1 cellular context compared by ENCODE assay signal in the genomic region with DNA sequence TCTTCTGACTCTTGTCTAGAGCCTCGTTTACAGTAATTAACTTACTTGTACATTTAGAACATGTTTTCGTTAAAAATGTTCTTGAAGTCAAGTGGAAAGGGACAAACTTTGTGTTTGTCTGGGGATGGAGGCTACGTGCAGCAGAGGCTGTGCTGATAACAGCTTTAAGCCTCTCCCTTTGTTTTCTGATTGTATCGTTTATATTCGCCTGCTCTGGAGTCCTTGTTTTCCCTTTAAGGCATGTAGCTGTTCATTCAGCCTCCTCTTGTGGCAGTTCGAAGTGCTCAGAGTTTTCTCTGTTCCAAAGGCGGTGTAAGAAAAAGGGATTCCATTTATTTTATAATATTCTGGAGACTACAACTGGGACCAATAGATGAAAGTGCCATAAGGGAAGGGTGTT.
TF ChIP-seq lines count a peak whose summit lies in the region.

No MANE protein-coding gene starts in this region.

TF ChIP-seq in GM23338, 12 proteins besides CTCF, POLR2A, EP300 and RAD21:
- TF ChIP-seq, protein P1, sequence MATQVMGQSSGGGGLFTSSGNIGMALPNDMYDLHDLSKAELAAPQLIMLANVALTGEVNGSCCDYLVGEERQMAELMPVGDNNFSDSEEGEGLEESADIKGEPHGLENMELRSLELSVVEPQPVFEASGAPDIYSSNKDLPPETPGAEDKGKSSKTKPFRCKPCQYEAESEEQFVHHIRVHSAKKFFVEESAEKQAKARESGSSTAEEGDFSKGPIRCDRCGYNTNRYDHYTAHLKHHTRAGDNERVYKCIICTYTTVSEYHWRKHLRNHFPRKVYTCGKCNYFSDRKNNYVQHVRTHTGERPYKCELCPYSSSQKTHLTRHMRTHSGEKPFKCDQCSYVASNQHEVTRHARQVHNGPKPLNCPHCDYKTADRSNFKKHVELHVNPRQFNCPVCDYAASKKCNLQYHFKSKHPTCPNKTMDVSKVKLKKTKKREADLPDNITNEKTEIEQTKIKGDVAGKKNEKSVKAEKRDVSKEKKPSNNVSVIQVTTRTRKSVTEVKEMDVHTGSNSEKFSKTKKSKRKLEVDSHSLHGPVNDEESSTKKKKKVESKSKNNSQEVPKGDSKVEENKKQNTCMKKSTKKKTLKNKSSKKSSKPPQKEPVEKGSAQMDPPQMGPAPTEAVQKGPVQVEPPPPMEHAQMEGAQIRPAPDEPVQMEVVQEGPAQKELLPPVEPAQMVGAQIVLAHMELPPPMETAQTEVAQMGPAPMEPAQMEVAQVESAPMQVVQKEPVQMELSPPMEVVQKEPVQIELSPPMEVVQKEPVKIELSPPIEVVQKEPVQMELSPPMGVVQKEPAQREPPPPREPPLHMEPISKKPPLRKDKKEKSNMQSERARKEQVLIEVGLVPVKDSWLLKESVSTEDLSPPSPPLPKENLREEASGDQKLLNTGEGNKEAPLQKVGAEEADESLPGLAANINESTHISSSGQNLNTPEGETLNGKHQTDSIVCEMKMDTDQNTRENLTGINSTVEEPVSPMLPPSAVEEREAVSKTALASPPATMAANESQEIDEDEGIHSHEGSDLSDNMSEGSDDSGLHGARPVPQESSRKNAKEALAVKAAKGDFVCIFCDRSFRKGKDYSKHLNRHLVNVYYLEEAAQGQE (IDR thresholded peaks at IDR 0.05; ENCODE audit: unreplicated experiment) = no peak
- TF ChIP-seq ZNF114 (CRISPR knock-in tag; IDR thresholded peaks at IDR 0.05) = no peak
- no peak for TF ChIP-seq CREB1 (CRISPR knock-in tag; IDR thresholded peaks at IDR 0.05; ENCODE audit: low read depth)
- no peak for TF ChIP-seq JUNB (IDR thresholded peaks at IDR 0.05; ENCODE audit: unreplicated experiment)
- no peak for TF ChIP-seq EZH2phosphoT487 (IDR thresholded peaks at IDR 0.05; ENCODE audit: unreplicated experiment)
- TF ChIP-seq EZH2 (IDR thresholded peaks at IDR 0.05; ENCODE audit: low read depth, unreplicated experiment) = no peak
- TF ChIP-seq ZNF331 (CRISPR knock-in tag; IDR thresholded peaks at IDR 0.05; ENCODE audit: low read depth) = no peak
- TF ChIP-seq POLR2AphosphoS5 (IDR thresholded peaks at IDR 0.05; ENCODE audit: low read depth) = no peak
- TF ChIP-seq STAT1 (IDR thresholded peaks at IDR 0.05; ENCODE audit: unreplicated experiment) = no peak
- no peak for TF ChIP-seq NANOG (IDR thresholded peaks at IDR 0.05; ENCODE audit: borderline replicate concordance)
- TF ChIP-seq, protein P2, sequence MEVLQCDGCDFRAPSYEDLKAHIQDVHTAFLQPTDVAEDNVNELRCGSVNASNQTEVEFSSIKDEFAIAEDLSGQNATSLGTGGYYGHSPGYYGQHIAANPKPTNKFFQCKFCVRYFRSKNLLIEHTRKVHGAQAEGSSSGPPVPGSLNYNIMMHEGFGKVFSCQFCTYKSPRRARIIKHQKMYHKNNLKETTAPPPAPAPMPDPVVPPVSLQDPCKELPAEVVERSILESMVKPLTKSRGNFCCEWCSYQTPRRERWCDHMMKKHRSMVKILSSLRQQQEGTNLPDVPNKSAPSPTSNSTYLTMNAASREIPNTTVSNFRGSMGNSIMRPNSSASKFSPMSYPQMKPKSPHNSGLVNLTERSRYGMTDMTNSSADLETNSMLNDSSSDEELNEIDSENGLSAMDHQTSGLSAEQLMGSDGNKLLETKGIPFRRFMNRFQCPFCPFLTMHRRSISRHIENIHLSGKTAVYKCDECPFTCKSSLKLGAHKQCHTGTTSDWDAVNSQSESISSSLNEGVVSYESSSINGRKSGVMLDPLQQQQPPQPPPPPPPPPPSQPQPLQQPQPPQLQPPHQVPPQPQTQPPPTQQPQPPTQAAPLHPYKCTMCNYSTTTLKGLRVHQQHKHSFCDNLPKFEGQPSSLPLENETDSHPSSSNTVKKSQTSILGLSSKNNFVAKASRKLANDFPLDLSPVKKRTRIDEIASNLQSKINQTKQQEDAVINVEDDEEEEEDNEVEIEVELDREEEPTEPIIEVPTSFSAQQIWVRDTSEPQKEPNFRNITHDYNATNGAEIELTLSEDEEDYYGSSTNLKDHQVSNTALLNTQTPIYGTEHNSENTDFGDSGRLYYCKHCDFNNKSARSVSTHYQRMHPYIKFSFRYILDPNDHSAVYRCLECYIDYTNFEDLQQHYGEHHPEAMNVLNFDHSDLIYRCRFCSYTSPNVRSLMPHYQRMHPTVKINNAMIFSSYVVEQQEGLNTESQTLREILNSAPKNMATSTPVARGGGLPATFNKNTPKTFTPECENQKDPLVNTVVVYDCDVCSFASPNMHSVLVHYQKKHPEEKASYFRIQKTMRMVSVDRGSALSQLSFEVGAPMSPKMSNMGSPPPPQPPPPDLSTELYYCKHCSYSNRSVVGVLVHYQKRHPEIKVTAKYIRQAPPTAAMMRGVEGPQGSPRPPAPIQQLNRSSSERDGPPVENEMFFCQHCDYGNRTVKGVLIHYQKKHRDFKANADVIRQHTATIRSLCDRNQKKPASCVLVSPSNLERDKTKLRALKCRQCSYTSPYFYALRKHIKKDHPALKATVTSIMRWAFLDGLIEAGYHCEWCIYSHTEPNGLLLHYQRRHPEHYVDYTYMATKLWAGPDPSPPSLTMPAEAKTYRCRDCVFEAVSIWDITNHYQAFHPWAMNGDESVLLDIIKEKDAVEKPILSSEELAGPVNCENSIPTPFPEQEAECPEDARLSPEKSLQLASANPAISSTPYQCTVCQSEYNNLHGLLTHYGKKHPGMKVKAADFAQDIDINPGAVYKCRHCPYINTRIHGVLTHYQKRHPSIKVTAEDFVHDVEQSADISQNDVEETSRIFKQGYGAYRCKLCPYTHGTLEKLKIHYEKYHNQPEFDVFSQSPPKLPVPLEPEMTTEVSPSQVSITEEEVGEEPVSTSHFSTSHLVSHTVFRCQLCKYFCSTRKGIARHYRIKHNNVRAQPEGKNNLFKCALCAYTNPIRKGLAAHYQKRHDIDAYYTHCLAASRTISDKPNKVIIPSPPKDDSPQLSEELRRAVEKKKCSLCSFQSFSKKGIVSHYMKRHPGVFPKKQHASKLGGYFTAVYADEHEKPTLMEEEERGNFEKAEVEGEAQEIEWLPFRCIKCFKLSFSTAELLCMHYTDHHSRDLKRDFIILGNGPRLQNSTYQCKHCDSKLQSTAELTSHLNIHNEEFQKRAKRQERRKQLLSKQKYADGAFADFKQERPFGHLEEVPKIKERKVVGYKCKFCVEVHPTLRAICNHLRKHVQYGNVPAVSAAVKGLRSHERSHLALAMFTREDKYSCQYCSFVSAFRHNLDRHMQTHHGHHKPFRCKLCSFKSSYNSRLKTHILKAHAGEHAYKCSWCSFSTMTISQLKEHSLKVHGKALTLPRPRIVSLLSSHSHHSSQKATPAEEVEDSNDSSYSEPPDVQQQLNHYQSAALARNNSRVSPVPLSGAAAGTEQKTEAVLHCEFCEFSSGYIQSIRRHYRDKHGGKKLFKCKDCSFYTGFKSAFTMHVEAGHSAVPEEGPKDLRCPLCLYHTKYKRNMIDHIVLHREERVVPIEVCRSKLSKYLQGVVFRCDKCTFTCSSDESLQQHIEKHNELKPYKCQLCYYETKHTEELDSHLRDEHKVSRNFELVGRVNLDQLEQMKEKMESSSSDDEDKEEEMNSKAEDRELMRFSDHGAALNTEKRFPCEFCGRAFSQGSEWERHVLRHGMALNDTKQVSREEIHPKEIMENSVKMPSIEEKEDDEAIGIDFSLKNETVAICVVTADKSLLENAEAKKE (CRISPR knock-in tag; IDR thresholded peaks at IDR 0.05) = no peak
- TF ChIP-seq, protein P3, sequence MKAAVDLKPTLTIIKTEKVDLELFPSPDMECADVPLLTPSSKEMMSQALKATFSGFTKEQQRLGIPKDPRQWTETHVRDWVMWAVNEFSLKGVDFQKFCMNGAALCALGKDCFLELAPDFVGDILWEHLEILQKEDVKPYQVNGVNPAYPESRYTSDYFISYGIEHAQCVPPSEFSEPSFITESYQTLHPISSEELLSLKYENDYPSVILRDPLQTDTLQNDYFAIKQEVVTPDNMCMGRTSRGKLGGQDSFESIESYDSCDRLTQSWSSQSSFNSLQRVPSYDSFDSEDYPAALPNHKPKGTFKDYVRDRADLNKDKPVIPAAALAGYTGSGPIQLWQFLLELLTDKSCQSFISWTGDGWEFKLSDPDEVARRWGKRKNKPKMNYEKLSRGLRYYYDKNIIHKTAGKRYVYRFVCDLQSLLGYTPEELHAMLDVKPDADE (IDR thresholded peaks at IDR 0.05) = no peak
